In the genomic region with DNA sequence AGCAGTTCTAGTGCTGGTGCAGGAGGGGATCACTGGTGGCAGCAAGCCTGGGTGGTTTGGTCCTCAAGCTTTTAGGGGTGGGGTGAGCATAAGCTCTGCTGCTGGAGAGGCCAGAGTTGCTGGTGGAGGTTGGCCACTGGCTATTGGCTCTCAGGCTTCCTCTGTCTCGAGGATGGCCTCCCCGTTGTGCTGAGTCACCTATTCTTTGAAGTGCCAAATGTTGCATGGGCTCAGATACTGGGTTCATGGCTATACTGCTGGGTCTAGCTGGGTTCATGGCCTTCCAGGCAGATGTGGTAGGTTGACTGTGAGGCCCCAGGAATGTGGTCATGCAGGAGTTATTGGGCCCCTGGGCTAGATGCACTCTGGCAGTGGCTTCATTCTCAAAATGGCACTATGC, we compare ENCODE assay signal across 18 cellular contexts.
"Had no signal": no experiment of that assay in that cellular context is flagged by ENCODE, and none has a peak within 500 bp of the region (broad histone marks: within the 10 kb centered on the region; RNA-seq: fewer than 3 reads in every experiment).

No MANE protein-coding gene starts in this region.

- DNase-seq: activated B cell treated with CpG ODN at 0.5 μM for 24 hours; activated CD4-positive, alpha-beta T cell treated with anti-CD3 and anti-CD28 coated beads for 48 hours; activated CD8-positive, alpha-beta memory T cell treated with anti-CD3 and anti-CD28 coated beads, Interleukin-2, amount 50 U/mL, for 4 hours; activated CD8-positive, alpha-beta T cell treated with anti-CD3 and anti-CD28 coated beads, Interleukin-2, amount 10 ng/mL, durations not matched to agents 7 days and 5 days; activated T-cell treated with anti-CD3 and anti-CD28 coated beads, Interleukin-2, amount 50 U/mL, for 72 hours; amniotic stem cell; central memory CD4-positive, alpha-beta T cell; effector CD8-positive, alpha-beta T cell; foreskin fibroblast; hippocampal formation; kidney; left ventricle myocardium inferior; stimulated activated CD4-positive, alpha-beta T cell treated with anti-CD3 and anti-CD28 coated beads, Interleukin-12 subunit alpha, Interleukin-12 subunit beta, amount 100 ng/mL, for 4 hours; stimulated activated CD4-positive, alpha-beta T cell treated with anti-CD3 and anti-CD28 coated beads, Interleukin-2, amount 100 ng/mL, for 48 hours had no signal

- H3K4me3 ChIP-seq: left ventricle myocardium inferior had no signal

- FAIRE-seq: kidney, urothelium cell line had no signal

- H3K9me3 ChIP-seq: neutrophil had no signal

- H3K4me1 ChIP-seq: left ventricle myocardium inferior had no signal

- H3K27ac ChIP-seq: left ventricle myocardium inferior, neutrophil had no signal

- ATAC-seq: activated CD8-positive, alpha-beta T cell treated with anti-CD3 and anti-CD28 coated beads, Interleukin-2, amount 10 ng/mL, durations not matched to agents 7 days and 5 days; activated T-cell treated with anti-CD3 and anti-CD28 coated beads, Interleukin-2, amount 50 U/mL, for 72 hours; naive thymus-derived CD8-positive, alpha-beta T cell; stimulated activated memory B cell treated with anti-CD40 and anti-IgM and Interleukin-4, amounts not matched to agents 10 μg/mL and 1 μg/mL and 100 μg/mL, for 72 hours had no signal

- H3K27me3 ChIP-seq: neutrophil had no signal

- H3K36me3 ChIP-seq: left ventricle myocardium inferior, neutrophil had no signal
